In genomic region chr2:5022056-5022455, GRCh38 we compare ENCODE assay signal across 26 cellular contexts.
"Had no signal": no experiment of that assay in that cellular context is flagged by ENCODE, and none has a peak within 500 bp of the region (broad histone marks: within the 10 kb centered on the region; RNA-seq: fewer than 3 reads in every experiment).

No MANE protein-coding gene starts in this region.

- H3K36me3 ChIP-seq: adrenal gland, ascending aorta, cardiac muscle cell, colonic mucosa, left ventricle myocardium inferior, neutrophil, ovary, prostate gland, stomach, suprapubic skin, tibial artery had no signal

- H3K4me1 ChIP-seq: adrenal gland, ascending aorta, colonic mucosa, left ventricle myocardium inferior, prostate gland, stomach, suprapubic skin, tibial artery had no signal

- H3K27me3 ChIP-seq: adrenal gland, ascending aorta, cardiac muscle cell, colonic mucosa, neutrophil, ovary, stomach, suprapubic skin, tibial artery had no signal

- H3K27ac ChIP-seq: adrenal gland, ascending aorta, cardiac muscle cell, colonic mucosa, left ventricle myocardium inferior, neutrophil, ovary, prostate gland, stomach, suprapubic skin, tibial artery had no signal

- H3K9me3 ChIP-seq: adrenal gland, colonic mucosa, neutrophil, ovary, prostate gland had no signal

- H3K36me3 Mint-ChIP-seq: activated naive CD8-positive, alpha-beta T cell treated with anti-CD3 and anti-CD28 coated beads for 36 hours; natural killer cell; stimulated activated naive B cell treated with anti-CD40 and anti-IgM and Interleukin-4, amounts not matched to agents 10 μg/mL and 1 μg/mL and 100 μg/mL, for 72 hours; T-cell had no signal

- H3K27me3 Mint-ChIP-seq: activated B cell treated with CpG ODN at 0.5 μM for 24 hours; activated naive CD8-positive, alpha-beta T cell treated with anti-CD3 and anti-CD28 coated beads for 36 hours; stimulated activated naive B cell treated with anti-CD40 and anti-IgM and Interleukin-4, amounts not matched to agents 10 μg/mL and 1 μg/mL and 100 μg/mL, for 72 hours; T-cell had no signal

- DNase-seq: activated B cell treated with CpG ODN at 0.5 μM for 24 hours; activated CD4-positive, alpha-beta T cell treated with anti-CD3 and anti-CD28 coated beads, Interleukin-2, amount 50 U/mL, for 1 hour; activated CD8-positive, alpha-beta memory T cell treated with anti-CD3 and anti-CD28 coated beads for 24 hours; activated effector memory CD4-positive, alpha-beta T cell treated with Interleukin-2 at 50 U/mL for 16 hours; activated naive CD4-positive, alpha-beta T cell treated with anti-CD3 and anti-CD28 coated beads for 36 hours; activated naive CD8-positive, alpha-beta T cell treated with anti-CD3 and anti-CD28 coated beads for 36 hours; adrenal gland; cerebellar nuclear complex; colonic mucosa; effector CD8-positive, alpha-beta T cell; left ventricle myocardium inferior; mesendoderm; natural killer cell; ovary; stimulated activated CD4-positive, alpha-beta T cell treated with anti-CD3 and anti-CD28 coated beads, Interleukin-1b, Interleukin-23, amount 100 ng/mL, for 48 hours; stimulated activated naive B cell treated with anti-CD40 and anti-IgM and Interleukin-4, amounts not matched to agents 10 μg/mL and 1 μg/mL and 100 μg/mL, for 72 hours; stomach; T-cell; tibial artery had no signal

- H3K27ac Mint-ChIP-seq: activated B cell treated with CpG ODN at 0.5 μM for 24 hours; activated naive CD4-positive, alpha-beta T cell treated with anti-CD3 and anti-CD28 coated beads for 36 hours; activated naive CD8-positive, alpha-beta T cell treated with anti-CD3 and anti-CD28 coated beads for 36 hours; natural killer cell; stimulated activated naive B cell treated with anti-CD40 and anti-IgM and Interleukin-4, amounts not matched to agents 10 μg/mL and 1 μg/mL and 100 μg/mL, for 72 hours; T-cell had no signal

- ATAC-seq: natural killer cell; stimulated activated naive B cell treated with anti-CD40 and anti-IgM and Interleukin-4, amounts not matched to agents 10 μg/mL and 1 μg/mL and 100 μg/mL, for 72 hours; T-cell had no signal

- H3K4me3 Mint-ChIP-seq: activated B cell treated with CpG ODN at 0.5 μM for 24 hours; activated naive CD4-positive, alpha-beta T cell treated with anti-CD3 and anti-CD28 coated beads for 36 hours; activated naive CD8-positive, alpha-beta T cell treated with anti-CD3 and anti-CD28 coated beads for 36 hours; natural killer cell; stimulated activated naive B cell treated with anti-CD40 and anti-IgM and Interleukin-4, amounts not matched to agents 10 μg/mL and 1 μg/mL and 100 μg/mL, for 72 hours; T-cell had no signal

- H3K4me3 ChIP-seq: adrenal gland, ascending aorta, cardiac muscle cell, colonic mucosa, left ventricle myocardium inferior, lung, ovary, prostate gland, smooth muscle cell, stomach, suprapubic skin, tibial artery had no signal

- H3K4me1 Mint-ChIP-seq: activated B cell treated with CpG ODN at 0.5 μM for 24 hours; activated naive CD8-positive, alpha-beta T cell treated with anti-CD3 and anti-CD28 coated beads for 36 hours; natural killer cell; stimulated activated naive B cell treated with anti-CD40 and anti-IgM and Interleukin-4, amounts not matched to agents 10 μg/mL and 1 μg/mL and 100 μg/mL, for 72 hours; T-cell had no signal
